Comparison of ENCODE assay signal across 10 cellular contexts in the genomic region with DNA sequence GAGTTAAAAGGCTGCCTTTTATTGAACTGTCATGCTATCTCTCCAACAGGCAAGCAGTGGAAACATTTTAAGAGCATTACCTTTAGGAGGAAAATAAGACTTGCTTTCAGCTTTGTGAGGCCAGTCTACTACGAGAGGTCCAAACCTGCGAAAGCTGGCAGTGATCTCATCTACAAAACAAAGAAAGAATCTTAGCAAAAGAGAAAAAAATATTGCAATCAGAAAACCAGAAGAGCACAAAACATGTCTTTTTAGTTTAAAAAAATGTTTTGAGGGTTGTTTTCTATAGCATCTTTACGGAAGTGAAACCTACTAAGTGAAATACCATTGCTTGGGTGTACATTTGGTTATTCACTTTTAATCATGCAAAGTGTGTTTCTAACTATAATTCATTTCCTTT.
DNase-seq lines count a peak whose midpoint lies in the region; ATAC-seq, FAIRE-seq and TF ChIP-seq lines count a peak whose summit lies in the region.
"Had no signal": no experiment of that assay in that cellular context is flagged by ENCODE, and none has a peak within 500 bp of the region (broad histone marks: within the 10 kb centered on the region; RNA-seq: fewer than 3 reads in every experiment).

No MANE protein-coding gene starts in this region.

- no peaks in the 10 kb centered on the region for H3K9me3 ChIP-seq in Karpas-422 (ENCODE audit: low read length)

- peak overlapping the region; percentile 48 for H3K4me3 ChIP-seq in Karpas-422 (ENCODE audit: low read length)

- no peaks in the 10 kb centered on the region for H3K9me3 Mint-ChIP-seq in stimulated activated naive B cell treated with anti-CD40 and anti-IgM and Interleukin-4, amounts not matched to agents 10 μg/mL and 1 μg/mL and 100 μg/mL, for 72 hours
- H3K9me3 Mint-ChIP-seq in glutamatergic neuron (ENCODE audit: unreplicated experiment), result peaks cover 1% of the 10 kb centered on the region
- H3K9me3 Mint-ChIP-seq: activated naive CD4-positive, alpha-beta T cell treated with anti-CD3 and anti-CD28 coated beads, Interleukin-2, amount 50 U/mL, for 24 hours had no signal

- peaks cover 18 to 43% of the 10 kb centered on the region in 2 donors for H3K4me1 Mint-ChIP-seq in stimulated activated naive B cell treated with anti-CD40 and anti-IgM and Interleukin-4, amounts not matched to agents 10 μg/mL and 1 μg/mL and 100 μg/mL, for 72 hours
- H3K4me1 Mint-ChIP-seq in glutamatergic neuron (ENCODE audit: low read depth, unreplicated experiment), result no peaks in the 10 kb centered on the region

- FAIRE-seq in GM19239 (lab: Jason Lieb, UNC), result peak; percentile 75

- H3K4me3 Mint-ChIP-seq in stimulated activated naive B cell treated with anti-CD40 and anti-IgM and Interleukin-4, amounts not matched to agents 10 μg/mL and 1 μg/mL and 100 μg/mL, for 72 hours, result peak overlapping the region; percentile 73 to 78
- H3K4me3 Mint-ChIP-seq in glutamatergic neuron (ENCODE audit: unreplicated experiment), result no peak overlapping the region
- H3K4me3 Mint-ChIP-seq: activated naive CD4-positive, alpha-beta T cell treated with anti-CD3 and anti-CD28 coated beads, Interleukin-2, amount 50 U/mL, for 24 hours had no signal

- DNase-seq in GM19239 (ENCODE audit: insufficient read length, low spot score) (no peak), Karpas-422 (peak; percentile 76), retina (no peak), glutamatergic neuron (no peak), NCI-H1694 (lab: John Stamatoyannopoulos, UW) (no peak)
- DNase-seq in stimulated activated naive B cell treated with anti-CD40 and anti-IgM and Interleukin-4, amounts not matched to agents 10 μg/mL and 1 μg/mL and 100 μg/mL, for 72 hours, result no peak
- DNase-seq: islet precursor cell, NCI-H2227 treated with DMSO at 0.1 percent for 48 hours had no signal

- H3K27me3 ChIP-seq in Karpas-422 (ENCODE audit: low read length), result no peaks in the 10 kb centered on the region

- H4K20me1 ChIP-seq in Karpas-422 (ENCODE audit: insufficient read depth, low read depth, low read length), result no peaks in the 10 kb centered on the region

- peaks cover 30% of the 10 kb centered on the region for H3K79me2 ChIP-seq in Karpas-422 (ENCODE audit: low read length)

- H3K9me2 ChIP-seq in Karpas-422 (replicated peaks; ENCODE audit: insufficient read depth, low read length), result no peaks in the 10 kb centered on the region

- TF ChIP-seq CTCF in glutamatergic neuron (IDR thresholded peaks at IDR 0.05; ENCODE audit: partially characterized antibody, unreplicated experiment), result no peak

- H3K36me3 Mint-ChIP-seq in stimulated activated naive B cell treated with anti-CD40 and anti-IgM and Interleukin-4, amounts not matched to agents 10 μg/mL and 1 μg/mL and 100 μg/mL, for 72 hours, result peaks cover 6 to 7% of the 10 kb centered on the region in 2 donors
- peaks cover 8% of the 10 kb centered on the region for H3K36me3 Mint-ChIP-seq in glutamatergic neuron (ENCODE audit: unreplicated experiment)

- H3K27ac ChIP-seq in Karpas-422 (ENCODE audit: low read length), result peak overlapping the region; percentile 93

- no peak overlapping the region for H2AFZ ChIP-seq in Karpas-422 (ENCODE audit: low read length)

- peak overlapping the region; percentile 72 for H3K27ac Mint-ChIP-seq in stimulated activated naive B cell treated with anti-CD40 and anti-IgM and Interleukin-4, amounts not matched to agents 10 μg/mL and 1 μg/mL and 100 μg/mL, for 72 hours
- H3K27ac Mint-ChIP-seq in glutamatergic neuron (ENCODE audit: unreplicated experiment), result no peak overlapping the region
- H3K27ac Mint-ChIP-seq: activated naive CD4-positive, alpha-beta T cell treated with anti-CD3 and anti-CD28 coated beads, Interleukin-2, amount 50 U/mL, for 24 hours had no signal

- H3K9ac ChIP-seq in Karpas-422 (ENCODE audit: low read length), result peak overlapping the region; percentile 58

- peak; percentile 67 for ATAC-seq in HG02759 (IDR thresholded peaks at IDR 0.05; ENCODE audit: unreplicated experiment)
- ATAC-seq in stimulated activated naive B cell treated with anti-CD40 and anti-IgM and Interleukin-4, amounts not matched to agents 10 μg/mL and 1 μg/mL and 100 μg/mL, for 72 hours (replicated peaks), result peak; percentile 56 to 66

- H3K4me1 ChIP-seq in Karpas-422 (ENCODE audit: low read length), result peaks cover 48% of the 10 kb centered on the region

- H3K4me2 ChIP-seq in Karpas-422 (ENCODE audit: low read depth, low read length, poor library complexity, severe bottlenecking), result peak overlapping the region; percentile 70

- H3K27me3 Mint-ChIP-seq in stimulated activated naive B cell treated with anti-CD40 and anti-IgM and Interleukin-4, amounts not matched to agents 10 μg/mL and 1 μg/mL and 100 μg/mL, for 72 hours, result no peaks in the 10 kb centered on the region
- no peaks in the 10 kb centered on the region for H3K27me3 Mint-ChIP-seq in glutamatergic neuron (ENCODE audit: unreplicated experiment)
- H3K27me3 Mint-ChIP-seq: activated naive CD4-positive, alpha-beta T cell treated with anti-CD3 and anti-CD28 coated beads, Interleukin-2, amount 50 U/mL, for 24 hours had no signal

- H3K36me3 ChIP-seq in Karpas-422 (ENCODE audit: insufficient read depth, low read length), result no peaks in the 10 kb centered on the region
